Comparison of ENCODE assay signal across 1 cellular context in genomic region chr17:68437979-68438877, GRCh38.
TF ChIP-seq lines count a peak whose summit lies in the region.

No MANE protein-coding gene starts in this region.

TF ChIP-seq in IMR-90, 13 proteins besides CTCF, POLR2A, EP300 and RAD21 (continued from another document):
- no peak for TF ChIP-seq ELK1 (IDR thresholded peaks at IDR 0.05; ENCODE audit: borderline replicate concordance, low read depth, low read length)
- TF ChIP-seq RCOR1 (IDR thresholded peaks at IDR 0.05; ENCODE audit: insufficient replicate concordance, low read length): no peak
- TF ChIP-seq MXI1 (IDR thresholded peaks at IDR 0.05; ENCODE audit: borderline replicate concordance, low read depth, low read length): no peak
- no peak for TF ChIP-seq USF2 (IDR thresholded peaks at IDR 0.05; ENCODE audit: low read depth, low read length)
- no peak for TF ChIP-seq RFX5 (IDR thresholded peaks at IDR 0.05; ENCODE audit: low read depth, low read length)
- no peak for TF ChIP-seq CEBPB (IDR thresholded peaks at IDR 0.05; ENCODE audit: low read depth, low read length)
- TF ChIP-seq BHLHE40 (IDR thresholded peaks at IDR 0.05; ENCODE audit: low read depth, low read length): no peak
- TF ChIP-seq CHD1 (IDR thresholded peaks at IDR 0.05; ENCODE audit: low read depth, low read length): no peak
